In the genomic region with DNA sequence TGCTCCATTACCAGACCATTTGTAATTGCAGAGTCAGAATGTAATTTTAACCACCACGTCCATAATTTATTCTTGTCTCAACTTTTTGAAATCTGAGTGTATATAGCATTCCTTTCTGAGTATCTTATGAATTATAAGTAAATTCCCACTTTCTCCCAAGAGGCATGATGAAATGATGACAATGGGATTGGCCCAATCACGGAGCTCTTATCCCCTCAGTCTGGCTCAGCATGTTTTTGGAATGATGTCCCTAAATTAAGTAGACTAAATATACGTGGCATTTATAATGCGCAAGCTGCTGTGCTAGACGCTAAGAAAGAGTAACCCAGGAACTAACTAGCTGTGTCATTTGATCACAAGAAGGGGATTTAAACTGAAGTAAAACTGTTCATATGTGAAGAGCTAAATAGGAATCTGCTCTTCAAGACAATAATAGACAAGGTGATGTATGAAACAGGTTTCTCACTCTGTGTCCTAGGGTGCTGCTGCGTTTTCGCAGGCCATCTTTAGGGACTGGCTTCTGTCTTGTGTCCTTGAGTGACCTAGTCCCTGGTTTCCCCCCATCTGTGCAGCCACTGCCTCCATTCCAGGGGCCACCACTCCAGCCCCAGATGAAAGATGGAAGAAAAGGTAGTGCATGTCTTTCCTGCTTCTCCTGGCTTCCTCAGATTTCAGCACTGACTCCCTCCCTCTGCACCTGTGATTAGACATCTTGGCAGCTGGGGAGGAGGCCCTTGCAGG, we compare ENCODE assay signal across 5 cellular contexts. TPM values are rescaled to one million over a fixed set of nuclear protein-coding genes. Genes with fewer than 3 reads are reported as not detected.
"Had no signal": no experiment of that assay in that cellular context is flagged by ENCODE, and none has a peak within 500 bp of the region (broad histone marks: within the 10 kb centered on the region; RNA-seq: fewer than 3 reads in every experiment).

No MANE protein-coding gene starts in this region.

RNA-seq across cellular contexts. Expression of gene FBXW10, which starts 4.0 kb away (rescaled TPM):
- total RNA-seq: activated CD8-positive, alpha-beta T cell treated with anti-CD3 and anti-CD28 coated beads for 36 hours; astrocyte; bronchial epithelial cell; endodermal cell; T-helper 17 cell had no signal
